ENCODE assay signal across 8 cellular contexts in the genomic region with DNA sequence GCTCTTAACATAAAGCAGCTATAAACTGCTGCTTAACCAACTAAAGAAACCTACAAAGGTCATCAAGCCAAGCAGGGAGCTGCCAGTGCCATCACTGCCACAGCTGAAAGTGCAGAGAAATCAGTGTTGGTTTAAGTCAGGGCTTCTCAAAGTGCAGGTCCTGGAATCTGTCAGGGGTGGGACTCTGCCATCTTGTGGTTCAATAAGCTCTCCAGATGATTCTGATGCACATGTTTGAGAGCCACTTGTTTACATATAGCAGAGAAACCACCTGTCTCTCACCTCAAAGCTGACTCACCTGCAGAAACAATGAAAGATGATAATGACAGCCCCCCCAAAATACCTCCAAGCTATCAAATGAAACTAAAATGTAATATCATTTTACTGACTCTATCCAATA. TPM values are rescaled to one million over a fixed set of nuclear protein-coding genes. Genes with fewer than 3 reads are reported as not detected.
DNase-seq lines count a peak whose midpoint lies in the region; ATAC-seq and TF ChIP-seq lines count a peak whose summit lies in the region.

No MANE protein-coding gene starts in this region.

- H3K27me3 ChIP-seq in psoas muscle (ENCODE audit: insufficient read depth in 3 of 3, low read length in 2 of 3), result no peaks in the 10 kb centered on the region

- H3K9me3 Mint-ChIP-seq in activated naive CD4-positive, alpha-beta T cell treated with anti-CD3 and anti-CD28 coated beads, Interleukin-2, amount 10 ng/mL, durations not matched to agents 7 days and 5 days, result no peaks in the 10 kb centered on the region
- no peaks in the 10 kb centered on the region for H3K9me3 Mint-ChIP-seq in activated CD8-positive, alpha-beta T cell treated with anti-CD3 and anti-CD28 coated beads for 36 hours

- in situ Hi-C loops in G401 (cut with HindIII; ENCODE audit: low sequenced_read_pairs), result no loop called here

- peaks cover 6% of the 10 kb centered on the region for H3K27me3 Mint-ChIP-seq in activated naive CD4-positive, alpha-beta T cell treated with anti-CD3 and anti-CD28 coated beads, Interleukin-2, amount 10 ng/mL, durations not matched to agents 7 days and 5 days
- H3K27me3 Mint-ChIP-seq in activated CD8-positive, alpha-beta T cell treated with anti-CD3 and anti-CD28 coated beads for 36 hours, result peaks cover 4% of the 10 kb centered on the region

- peaks cover 16% of the 10 kb centered on the region for H3K4me1 ChIP-seq in psoas muscle

- no peaks in the 10 kb centered on the region for H3K4me1 Mint-ChIP-seq in activated naive CD4-positive, alpha-beta T cell treated with anti-CD3 and anti-CD28 coated beads, Interleukin-2, amount 10 ng/mL, durations not matched to agents 7 days and 5 days
- peaks cover 5% of the 10 kb centered on the region for H3K4me1 Mint-ChIP-seq in activated CD8-positive, alpha-beta T cell treated with anti-CD3 and anti-CD28 coated beads for 36 hours (ENCODE audit: low read depth)

- intact Hi-C loops in activated CD8-positive, alpha-beta T cell treated with anti-CD3 and anti-CD28 coated beads for 36 hours (cut with micrococcal nuclease), result no loop called here
- intact Hi-C loops in psoas muscle (cut with DNase I), result no loop called here

- POLR2A ChIA-PET in activated CD8-positive, alpha-beta T cell treated with anti-CD3 and anti-CD28 coated beads for 36 hours (lab: Charles Lee), result interaction anchor here (1.0 to 1.1 kb wide), 2 partner anchors 50 to 64 kb away, joined by 3 read pairs; a partner anchor contains a TSS

- DNase-seq in activated naive CD4-positive, alpha-beta T cell treated with anti-CD3 and anti-CD28 coated beads, Interleukin-2, amount 10 ng/mL, durations not matched to agents 7 days and 5 days, result peak; percentile 36
- DNase-seq in activated naive CD4-positive, alpha-beta T cell treated with anti-CD3 and anti-CD28 coated beads, Interleukin-2, amount 50 U/mL, for 16 hours, result no peak
- DNase-seq in NCI-H1105 treated with DMSO at 0.1 percent for 48 hours (lab: John Stamatoyannopoulos, UW) (peak; percentile 69), psoas muscle (no peak), G401 (ENCODE audit: low spot score) (no peak), NCI-H1694 (lab: John Stamatoyannopoulos, UW) (no peak)
- peak; percentile 39 for DNase-seq in activated CD8-positive, alpha-beta T cell treated with anti-CD3 and anti-CD28 coated beads for 36 hours

- no peak overlapping the region for H3K27ac Mint-ChIP-seq in activated naive CD4-positive, alpha-beta T cell treated with anti-CD3 and anti-CD28 coated beads, Interleukin-2, amount 10 ng/mL, durations not matched to agents 7 days and 5 days
- H3K27ac Mint-ChIP-seq in activated CD8-positive, alpha-beta T cell treated with anti-CD3 and anti-CD28 coated beads for 36 hours, result no peak overlapping the region

- CTCF ChIA-PET in activated naive CD4-positive, alpha-beta T cell treated with anti-CD3 and anti-CD28 coated beads, Interleukin-2, amount 10 ng/mL, durations not matched to agents 7 days and 5 days (lab: Charles Lee), result interaction anchor here (0.9 to 1.7 kb wide), 6 partner anchors 9 to 330 kb away, joined by 3 to 7 read pairs (median 5); a partner anchor contains a TSS
- CTCF ChIA-PET in activated CD8-positive, alpha-beta T cell treated with anti-CD3 and anti-CD28 coated beads for 36 hours (lab: Charles Lee), result interaction anchor here (0.8 to 1.8 kb wide), 10 partner anchors 8 to 374 kb away, joined by 3 to 8 read pairs (median 4); no protein-coding TSS in a partner anchor

- no peak overlapping the region for H3K27ac ChIP-seq in psoas muscle

- H3K36me3 ChIP-seq in psoas muscle (ENCODE audit: insufficient read depth in 1 of 2, low read depth in 1 of 2), result no peaks in the 10 kb centered on the region

- H3K36me3 Mint-ChIP-seq in activated naive CD4-positive, alpha-beta T cell treated with anti-CD3 and anti-CD28 coated beads, Interleukin-2, amount 10 ng/mL, durations not matched to agents 7 days and 5 days, result no peaks in the 10 kb centered on the region
- no peaks in the 10 kb centered on the region for H3K36me3 Mint-ChIP-seq in activated CD8-positive, alpha-beta T cell treated with anti-CD3 and anti-CD28 coated beads for 36 hours (ENCODE audit: low read depth)

- H3K4me3 Mint-ChIP-seq in activated naive CD4-positive, alpha-beta T cell treated with anti-CD3 and anti-CD28 coated beads, Interleukin-2, amount 10 ng/mL, durations not matched to agents 7 days and 5 days, result no peak overlapping the region
- H3K4me3 Mint-ChIP-seq in activated CD8-positive, alpha-beta T cell treated with anti-CD3 and anti-CD28 coated beads for 36 hours, result no peak overlapping the region

- H3K9me3 ChIP-seq in psoas muscle, result no peaks in the 10 kb centered on the region

- no peak overlapping the region for H3K4me3 ChIP-seq in psoas muscle

- no peak for TF ChIP-seq CTCF in activated CD8-positive, alpha-beta T cell treated with anti-CD3 and anti-CD28 coated beads for 36 hours (IDR thresholded peaks at IDR 0.05)
- peak; percentile 13 for TF ChIP-seq CTCF in psoas muscle (IDR thresholded peaks at IDR 0.05)

- ATAC-seq in activated CD8-positive, alpha-beta T cell treated with anti-CD3 and anti-CD28 coated beads for 36 hours, result peak; percentile 60
- ATAC-seq in psoas muscle (no peak), HG03342 (IDR thresholded peaks at IDR 0.05; ENCODE audit: unreplicated experiment) (no peak)

RNA-seq across cellular contexts. Expression of a gene that starts 49.3 kb away (rescaled TPM):
- total RNA-seq in activated CD8-positive, alpha-beta T cell treated with anti-CD3 and anti-CD28 coated beads for 36 hours, result 10 to 100 TPM; 46.1 to 47.3 TPM
- 100 to 1,000 TPM; 158 to 315 (median 198) TPM for total RNA-seq in psoas muscle
- 100 to 1,000 TPM in 1 of 3 donors, 10 to 100 TPM in 2; 68.8 to 124 (median 81.4) TPM for polyA plus RNA-seq in psoas muscle
- 8.7 and 21.7 TPM in 2 replicates for total RNA-seq in G401 (2014; rRNA removed; shearing (Covaris generic))

Comparison
In these comparisons a context has a peak if more than half of its experiments do, and no peak if none do; other contexts are left out.
1. DNase-seq: peak in activated naive CD4-positive, alpha-beta T cell treated with anti-CD3 and anti-CD28 coated beads, Interleukin-2, amount 10 ng/mL, durations not matched to agents 7 days and 5 days (single experiment), NCI-H1105 treated with DMSO at 0.1 percent for 48 hours (single experiment) and activated CD8-positive, alpha-beta T cell treated with anti-CD3 and anti-CD28 coated beads for 36 hours (single experiment); none in activated naive CD4-positive, alpha-beta T cell treated with anti-CD3 and anti-CD28 coated beads, Interleukin-2, amount 50 U/mL, for 16 hours (single experiment), psoas muscle (0 of 2), G401 (single experiment) and NCI-H1694 (single experiment).